8 cellular contexts compared by ENCODE assay signal in the genomic region with DNA sequence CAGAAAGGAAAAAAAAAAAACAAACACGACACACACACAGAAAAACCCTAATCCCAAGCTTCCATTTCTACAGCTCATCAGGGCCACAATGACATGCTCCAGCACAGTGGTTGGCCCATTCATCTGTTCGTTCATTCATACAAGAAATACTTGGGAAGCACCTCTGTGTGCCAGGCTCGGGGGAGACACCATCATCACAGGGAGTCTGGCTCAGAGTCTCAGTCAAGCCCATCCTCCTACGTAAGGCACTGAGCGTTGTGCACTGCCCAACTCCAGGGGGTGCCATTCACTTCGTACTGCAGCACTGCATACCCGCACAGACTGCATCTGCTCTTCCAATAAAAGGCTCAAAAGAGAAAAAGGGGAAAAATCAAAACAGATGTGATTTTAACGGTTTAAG. TPM values are rescaled to one million over a fixed set of nuclear protein-coding genes. Genes with fewer than 3 reads are reported as not detected.
DNase-seq lines count a peak whose midpoint lies in the region; ATAC-seq and TF ChIP-seq lines count a peak whose summit lies in the region.

No MANE protein-coding gene starts in this region.

- H3K4me1 Mint-ChIP-seq in T-helper 2 cell treated with Interferon-gamma antibody and Interleukin-4, amounts not matched to agents 5 μg/mL and 100 μg/mL, for 36 hours (ENCODE audit: low read depth), result peaks cover 39% of the 10 kb centered on the region

- no peak overlapping the region for H3K9ac ChIP-seq in fibroblast of lung (ENCODE audit: insufficient read depth, low read length)

- DNase-seq in A673 (ENCODE audit: low spot score), result peak; percentile 87
- DNase-seq in SJCRH30, result peak; percentile 65 to 74
- peak; percentile 47 to 61 for DNase-seq in fibroblast of lung (ENCODE audit: low read depth in 2 of 2)
- no peak for DNase-seq in omental fat pad (ENCODE audit: low spot score)
- DNase-seq in effector memory CD4-positive, alpha-beta T cell, result no peak
- no peak for DNase-seq in activated CD8-positive, alpha-beta memory T cell treated with anti-CD3 and anti-CD28 coated beads for 24 hours
- DNase-seq in T-helper 2 cell treated with Interferon-gamma antibody and Interleukin-4, amounts not matched to agents 5 μg/mL and 100 μg/mL, for 36 hours (ENCODE audit: low spot score), result no peak

- no peaks in the 10 kb centered on the region for H3K27me3 ChIP-seq in A673 (replicated peaks; ENCODE audit: insufficient read depth, low read depth, low read length, poor library complexity)
- no peaks in the 10 kb centered on the region for H3K27me3 ChIP-seq in SJCRH30
- no peaks in the 10 kb centered on the region for H3K27me3 ChIP-seq in fibroblast of lung (ENCODE audit: control insufficient read depth, insufficient read depth, low read length)
- H3K27me3 ChIP-seq in effector memory CD4-positive, alpha-beta T cell (replicated peaks; ENCODE audit: control insufficient read depth, insufficient read depth, low read length, poor library complexity, severe bottlenecking), result no peaks in the 10 kb centered on the region

- H3K4me3 ChIP-seq in A673 (ENCODE audit: low read depth, low read length, poor library complexity, severe bottlenecking), result no peak overlapping the region
- no peak overlapping the region for H3K4me3 ChIP-seq in SJCRH30
- H3K4me3 ChIP-seq in fibroblast of lung (replicated peaks in 1 of 4; ENCODE audit: control extremely low read depth in 1 of 4, insufficient read depth in 1 of 4, low read depth in 3 of 4, low read length in 4 of 4), result no peak overlapping the region
- no peak overlapping the region for H3K4me3 ChIP-seq in effector memory CD4-positive, alpha-beta T cell (ENCODE audit: insufficient read depth, low read depth, low read length, poor library complexity, severe bottlenecking)

- no peaks in the 10 kb centered on the region for H3K9me3 ChIP-seq in A673 (ENCODE audit: low read depth, low read length, poor library complexity, severe bottlenecking)
- H3K9me3 ChIP-seq in SJCRH30 (replicated peaks), result no peaks in the 10 kb centered on the region
- no peaks in the 10 kb centered on the region for H3K9me3 ChIP-seq in fibroblast of lung (ENCODE audit: control insufficient read depth, insufficient read depth, low read depth, low read length)
- no peaks in the 10 kb centered on the region for H3K9me3 ChIP-seq in effector memory CD4-positive, alpha-beta T cell (ENCODE audit: control insufficient read depth, low read length)

- no TSS peak for BruUV-seq in A673 (replicated peaks; lab: Mats Ljungman, UMichigan)

- H3K27me3 Mint-ChIP-seq in T-helper 2 cell treated with Interferon-gamma antibody and Interleukin-4, amounts not matched to agents 5 μg/mL and 100 μg/mL, for 36 hours (ENCODE audit: low read depth), result peaks cover 41% of the 10 kb centered on the region

- peaks cover 18% of the 10 kb centered on the region for H3K36me3 Mint-ChIP-seq in T-helper 2 cell treated with Interferon-gamma antibody and Interleukin-4, amounts not matched to agents 5 μg/mL and 100 μg/mL, for 36 hours (ENCODE audit: low read depth)

- H2AFZ ChIP-seq in fibroblast of lung (ENCODE audit: low read length), result no peak overlapping the region

- peaks cover 78% of the 10 kb centered on the region for H3K79me2 ChIP-seq in fibroblast of lung (ENCODE audit: control insufficient read depth, insufficient read depth, low read length)

- peak; percentile 88 for ATAC-seq in omental fat pad (ENCODE audit: low FRiP score)

- no peaks in the 10 kb centered on the region for H4K20me1 ChIP-seq in fibroblast of lung (ENCODE audit: control insufficient read depth, extremely low read depth, insufficient read depth, low read length)

- peak overlapping the region; percentile 55 for H3K27ac ChIP-seq in A673 (ENCODE audit: low read depth, low read length, poor library complexity, severe bottlenecking)
- peak overlapping the region; percentile 42 for H3K27ac ChIP-seq in SJCRH30
- peak overlapping the region; percentile 67 for H3K27ac ChIP-seq in fibroblast of lung (ENCODE audit: insufficient read depth, low read length)
- H3K27ac ChIP-seq in effector memory CD4-positive, alpha-beta T cell (ENCODE audit: insufficient read depth, low read length, poor library complexity, severe bottlenecking), result no peak overlapping the region

- H3K27ac Mint-ChIP-seq in T-helper 2 cell treated with Interferon-gamma antibody and Interleukin-4, amounts not matched to agents 5 μg/mL and 100 μg/mL, for 36 hours, result no peak overlapping the region

- no peak overlapping the region for H3K4me3 Mint-ChIP-seq in T-helper 2 cell treated with Interferon-gamma antibody and Interleukin-4, amounts not matched to agents 5 μg/mL and 100 μg/mL, for 36 hours

- H3K4me2 ChIP-seq in fibroblast of lung (ENCODE audit: extremely low read depth, insufficient read depth, low read length), result peak overlapping the region; percentile 61

- no peaks in the 10 kb centered on the region for H3K9me3 Mint-ChIP-seq in T-helper 2 cell treated with Interferon-gamma antibody and Interleukin-4, amounts not matched to agents 5 μg/mL and 100 μg/mL, for 36 hours

- CTCF ChIA-PET in A673 (lab: Charles Lee), result interaction anchor here (0.6 to 1.0 kb wide), 4 partner anchors 9 to 1683 kb away, joined by 3 to 4 read pairs (median 3); no protein-coding TSS in a partner anchor

- no peaks in the 10 kb centered on the region for H3K36me3 ChIP-seq in A673 (ENCODE audit: insufficient read depth, low read length, poor library complexity, severe bottlenecking)
- no peaks in the 10 kb centered on the region for H3K36me3 ChIP-seq in SJCRH30
- H3K36me3 ChIP-seq in fibroblast of lung (ENCODE audit: control insufficient read depth, insufficient read depth, low read length), result no peaks in the 10 kb centered on the region
- H3K36me3 ChIP-seq in effector memory CD4-positive, alpha-beta T cell (ENCODE audit: control insufficient read depth, insufficient read depth, low read length), result no peaks in the 10 kb centered on the region

- TF ChIP-seq CTCF in A673 (conservative IDR thresholded peaks at IDR 0.05; ENCODE audit: low read depth, low read length), result peak; percentile 85
- TF ChIP-seq CTCF in GM12873 (IDR thresholded peaks at IDR 0.05; ENCODE audit: insufficient read depth, low read depth, low read length, missing control alignments), result peak; percentile 59
- peak; percentile 43 to 59 for TF ChIP-seq CTCF in fibroblast of lung (conservative IDR thresholded peaks at IDR 0.05 in 1 of 2, IDR thresholded peaks at IDR 0.05 in 1 of 2; ENCODE audit: low read depth in 1 of 2, low read length in 2 of 2)
- no peak for TF ChIP-seq CTCF in omental fat pad (IDR thresholded peaks at IDR 0.05)

- POLR2A ChIA-PET in A673 (lab: Charles Lee; ENCODE audit: low non-redundant PET), result interaction anchor here (0.6 kb wide), 1 partner anchor 894 kb away, joined by 3 read pairs; no protein-coding TSS in a partner anchor

- intact Hi-C loops in A673 (cut with micrococcal nuclease; ENCODE audit: unreplicated experiment), result no loop called here

- H3K4me1 ChIP-seq in A673 (ENCODE audit: insufficient read depth, low read length, poor library complexity, severe bottlenecking) (peaks cover 38% of the 10 kb centered on the region), SJCRH30 (peaks cover 34% of the 10 kb centered on the region), fibroblast of lung (ENCODE audit: control insufficient read depth, extremely low read depth, insufficient read depth, low read length) (peaks cover 17% of the 10 kb centered on the region)
- peaks cover 15% of the 10 kb centered on the region for H3K4me1 ChIP-seq in effector memory CD4-positive, alpha-beta T cell (ENCODE audit: control insufficient read depth, insufficient read depth, low read length, poor library complexity, severe bottlenecking)

RNA-seq across cellular contexts. Expression of a gene that starts 15.3 kb away (rescaled TPM):
- total RNA-seq in A673 (2021) (30.2 and 34.4 TPM in 2 replicates), fibroblast of lung (7.7 and 10.7 TPM in 2 replicates), omental fat pad (10 to 100 TPM; 20.7 to 45.0 (median 35.2) TPM)
- 33.2 and 34.2 TPM in 2 replicates for total RNA-seq in SJCRH30 (2014; rRNA removed; shearing (Covaris generic))
- 25.6 and 34.4 TPM in 2 replicates for polyA plus RNA-seq in fibroblast of lung
- 18.7 and 22.9 TPM in 2 replicates for polyA plus RNA-seq in fibroblast of lung (2012)
- polyA minus RNA-seq in fibroblast of lung (ENCODE audit: low replicate concordance), result 12.8 and 15.1 TPM in 2 replicates

RNA-seq across cellular contexts. Expression of a gene that starts 45.4 kb away (rescaled TPM):
- total RNA-seq in A673 (2021) (27.0 and 30.4 TPM in 2 replicates), fibroblast of lung (10.0 and 21.3 TPM in 2 replicates), omental fat pad (10 to 100 TPM; 11.4 to 65.6 (median 22.2) TPM)
- 6.5 and 9.8 TPM in 2 replicates for total RNA-seq in SJCRH30 (2014; rRNA removed; shearing (Covaris generic))
- 3.4 and 5.5 TPM in 2 replicates for polyA plus RNA-seq in fibroblast of lung
- polyA plus RNA-seq in fibroblast of lung (2012), result 4.4 and 7.7 TPM in 2 replicates
- polyA minus RNA-seq in fibroblast of lung (ENCODE audit: low replicate concordance), result 50.0 and 59.5 TPM in 2 replicates

Comparison
In these comparisons a context has a peak if more than half of its experiments do, and no peak if none do; other contexts are left out.
1. DNase-seq: peak in A673 (single experiment), SJCRH30 (2 of 2) and fibroblast of lung (2 of 2); none in omental fat pad (single experiment), effector memory CD4-positive, alpha-beta T cell (0 of 3), activated CD8-positive, alpha-beta memory T cell treated with anti-CD3 and anti-CD28 coated beads for 24 hours (single experiment) and T-helper 2 cell treated with Interferon-gamma antibody and Interleukin-4, amounts not matched to agents 5 μg/mL and 100 μg/mL, for 36 hours (single experiment).
2. CTCF ChIP-seq: peak in A673 (single experiment), GM12873 (single experiment) and fibroblast of lung (2 of 2); none in omental fat pad (0 of 3).